18 cellular contexts compared by ENCODE assay signal in genomic region chrX:42149281-42149680, GRCh38.
DNase-seq lines count a peak whose midpoint lies in the region; ATAC-seq and TF ChIP-seq lines count a peak whose summit lies in the region.
"Had no signal": no experiment of that assay in that cellular context is flagged by ENCODE, and none has a peak within 500 bp of the region (broad histone marks: within the 10 kb centered on the region; RNA-seq: fewer than 3 reads in every experiment).

No MANE protein-coding gene starts in this region.

- DNase-seq in DMS 273 (lab: John Stamatoyannopoulos, UW; ENCODE audit: unreplicated experiment) (peak; percentile 68), DMS 273 treated with DMSO at 0.1 percent for 48 hours (lab: John Stamatoyannopoulos, UW) (no peak), choroid plexus epithelial cell (ENCODE audit: low read depth) (peak; percentile 4), myocyte (ENCODE audit: low read depth) (peak; percentile 10), type B pancreatic cell (ENCODE audit: extremely low spot score, unreplicated experiment) (no peak), NCI-H69 (lab: John Stamatoyannopoulos, UW) (no peak)
- DNase-seq: C1 segment of cervical spinal cord; CD8-positive, alpha-beta T cell; IMR-90; Karpas-422; NCI-H1048; NCI-H1417 treated with DMSO at 0.1 percent for 48 hours; NCI-H187; NCI-H345 had no signal

- H3K4me1 Mint-ChIP-seq in type B pancreatic cell (ENCODE audit: unreplicated experiment) = no peaks in the 10 kb centered on the region

- H3K9me3 Mint-ChIP-seq in type B pancreatic cell = no peaks in the 10 kb centered on the region
- H3K9me3 Mint-ChIP-seq: CD8-positive, alpha-beta T cell had no signal

- H3K36me3 Mint-ChIP-seq in type B pancreatic cell = no peaks in the 10 kb centered on the region
- H3K36me3 Mint-ChIP-seq: CD8-positive, alpha-beta T cell had no signal

- no peak overlapping the region for H3K4me3 Mint-ChIP-seq in type B pancreatic cell
- H3K4me3 Mint-ChIP-seq: CD8-positive, alpha-beta T cell had no signal

- no peak overlapping the region for H3K4me3 ChIP-seq in choroid plexus epithelial cell (ENCODE audit: low read depth, low read length)

- no peaks in the 10 kb centered on the region for H3K27me3 Mint-ChIP-seq in type B pancreatic cell

- TF ChIP-seq CTCF in choroid plexus epithelial cell (conservative IDR thresholded peaks at IDR 0.05; ENCODE audit: low read depth, low read length) = no peak
- no peak for TF ChIP-seq CTCF in type B pancreatic cell (conservative IDR thresholded peaks at IDR 0.05)

- no peak overlapping the region for H3K27ac Mint-ChIP-seq in type B pancreatic cell
- H3K27ac Mint-ChIP-seq: CD8-positive, alpha-beta T cell had no signal

- no peak for ATAC-seq in HG03196 (IDR thresholded peaks at IDR 0.05; ENCODE audit: unreplicated experiment)
- ATAC-seq in GM21360 (IDR thresholded peaks at IDR 0.05; ENCODE audit: unreplicated experiment) = no peak
- ATAC-seq: CD8-positive, alpha-beta T cell; HCT116; Right ventricle myocardium inferior had no signal

Comparison
In these comparisons a context has a peak if more than half of its experiments do, and no peak if none do; other contexts are left out.
1. DNase-seq: peak in DMS 273 (single experiment), choroid plexus epithelial cell (single experiment) and myocyte (single experiment); none in DMS 273 treated with DMSO at 0.1 percent for 48 hours (single experiment), type B pancreatic cell (single experiment) and NCI-H69 (single experiment).